ENCODE assay signal across 10 cellular contexts in genomic region chr1:202086579-202087350, GRCh38. TPM values are rescaled to one million over a fixed set of nuclear protein-coding genes. Genes with fewer than 3 reads are reported as not detected.
A peak's percentile ranks its signal among the peaks of the same experiment; 100 is the strongest.
DNase-seq lines count a peak whose midpoint lies in the region; ATAC-seq and TF ChIP-seq lines count a peak whose summit lies in the region.
"Had no signal": no experiment of that assay in that cellular context is flagged by ENCODE, and none has a peak within 500 bp of the region (broad histone marks: within the 10 kb centered on the region; RNA-seq: fewer than 3 reads in every experiment).

No MANE protein-coding gene starts in this region.

- no peak overlapping the region for H4K91ac ChIP-seq in H9 (ENCODE audit: insufficient read length, low read depth, low read length)

- H3K18ac ChIP-seq in H9 (ENCODE audit: insufficient read length, low read depth, low read length), result peak overlapping the region; percentile 33

- H4K8ac ChIP-seq in H9 (replicated peaks; ENCODE audit: insufficient read length, low read depth, low read length), result no peak overlapping the region

- WGBS in H9 (ENCODE audit: extremely low coverage, insufficient read length, low lambda C conversion rate), result no CpG with 5 or more reads among the region's 7 CpGs
- 52 to 76% (median 68%) methylated on average over 7 of the region's 7 CpGs for WGBS in heart left ventricle, 4 donors

- peak; percentile 66 for DNase-seq in H9
- peak; percentile 94 for DNase-seq in NCI-H2196 treated with DMSO at 0.1 percent for 48 hours (lab: John Stamatoyannopoulos, UW; ENCODE audit: unreplicated experiment)
- DNase-seq in heart left ventricle, result peak in 1 of 5 donors; percentile 34
- DNase-seq in sciatic nerve (ENCODE audit: low spot score), result peak; percentile 68
- DNase-seq in effector memory CD4-positive, alpha-beta T cell, result no peak
- no peak for DNase-seq in ascending aorta (ENCODE audit: low spot score in 2 of 2)
- DNase-seq in SW480 (ENCODE audit: low spot score), result no peak
- DNase-seq: activated naive CD8-positive, alpha-beta T cell treated with anti-CD3 and anti-CD28 coated beads, Interleukin-2, amount 50 U/mL, for 24 hours; NCI-H82 had no signal

- peak overlapping the region; percentile 44 for H3K14ac ChIP-seq in H9 (ENCODE audit: insufficient read depth, low read length)

- no peaks in the 10 kb centered on the region for H4K20me1 ChIP-seq in H9 (ENCODE audit: control insufficient read depth, insufficient read depth, insufficient read length)

- H3K56ac ChIP-seq in H9 (ENCODE audit: insufficient read length, low read depth, low read length), result no peak overlapping the region

- no peaks in the 10 kb centered on the region for H3K27me3 ChIP-seq in H9 (ENCODE audit: insufficient read depth, low read length)
- no peaks in the 10 kb centered on the region for H3K27me3 ChIP-seq in heart left ventricle
- no peaks in the 10 kb centered on the region for H3K27me3 ChIP-seq in effector memory CD4-positive, alpha-beta T cell (replicated peaks; ENCODE audit: control insufficient read depth, insufficient read depth, low read length, poor library complexity, severe bottlenecking)
- H3K27me3 ChIP-seq in ascending aorta, result no peaks in the 10 kb centered on the region

- no peak overlapping the region for H2BK20ac ChIP-seq in H9 (ENCODE audit: low read depth, low read length, poor library complexity, severe bottlenecking)

- peak overlapping the region; percentile 22 to 58; a peak in 3 of 5 replicates for H3K4me3 Mint-ChIP-seq in H9
- H3K4me3 Mint-ChIP-seq: activated naive CD8-positive, alpha-beta T cell treated with anti-CD3 and anti-CD28 coated beads, Interleukin-2, amount 50 U/mL, for 24 hours had no signal

- H3K27ac Mint-ChIP-seq in H9, result peak overlapping the region; percentile 60 to 93 (median 76); a peak in 6 of 7 replicates
- H3K27ac Mint-ChIP-seq: activated naive CD8-positive, alpha-beta T cell treated with anti-CD3 and anti-CD28 coated beads, Interleukin-2, amount 50 U/mL, for 24 hours had no signal

- H3K9me3 ChIP-seq in H9 (ENCODE audit: control insufficient read depth, low read depth, low read length) (no peaks in the 10 kb centered on the region), heart left ventricle (no peaks in the 10 kb centered on the region), ascending aorta (no peaks in the 10 kb centered on the region)
- no peaks in the 10 kb centered on the region for H3K9me3 ChIP-seq in effector memory CD4-positive, alpha-beta T cell (ENCODE audit: control insufficient read depth, low read length)

- H3K23ac ChIP-seq in H9 (ENCODE audit: insufficient read length, low read depth, low read length), result no peak overlapping the region

- no peak for TF ChIP-seq POLR2A in heart left ventricle (IDR thresholded peaks at IDR 0.05)

- H2AFZ ChIP-seq in H9 (ENCODE audit: low read length), result no peak overlapping the region

- H3T11ph ChIP-seq in H9 (ENCODE audit: low read length), result no peak overlapping the region

- H3K36me3 ChIP-seq in heart left ventricle (no peaks in the 10 kb centered on the region), ascending aorta (no peaks in the 10 kb centered on the region)
- no peaks in the 10 kb centered on the region for H3K36me3 ChIP-seq in effector memory CD4-positive, alpha-beta T cell (ENCODE audit: control insufficient read depth, insufficient read depth, low read length)

- no peak overlapping the region for H2BK15ac ChIP-seq in H9 (ENCODE audit: low read depth, low read length)

- no peak overlapping the region for H3K9ac ChIP-seq in H9 (ENCODE audit: extremely low read depth, insufficient read length, low read length)

- no peaks in the 10 kb centered on the region for H3K23me2 ChIP-seq in H9 (ENCODE audit: insufficient read length, low read depth, low read length, poor library complexity, severe bottlenecking)

- no peaks in the 10 kb centered on the region for H3K79me1 ChIP-seq in H9 (ENCODE audit: insufficient read depth, low read depth, low read length, poor library complexity, severe bottlenecking)

- H2BK5ac ChIP-seq in H9 (ENCODE audit: insufficient read length, low read length), result no peak overlapping the region

- H3K4me2 ChIP-seq in H9 (ENCODE audit: insufficient read depth, insufficient read length, low read length), result peak overlapping the region; percentile 32

- H3K36me3 Mint-ChIP-seq in H9 (ENCODE audit: insufficient read depth in 1 of 3, low read depth in 3 of 3), result no peaks in the 10 kb centered on the region

- ATAC-seq in heart left ventricle (peak in 3 of 4 donors; percentile 33 to 48 (median 42)), sciatic nerve (peak; percentile 88)
- ATAC-seq: activated naive CD8-positive, alpha-beta T cell treated with anti-CD3 and anti-CD28 coated beads, Interleukin-2, amount 50 U/mL, for 24 hours had no signal

- peak overlapping the region; percentile 18 for H4K5ac ChIP-seq in H9 (ENCODE audit: insufficient read length, low read depth, low read length)

- H2BK120ac ChIP-seq in H9 (ENCODE audit: low read depth, low read length, poor library complexity, severe bottlenecking), result no peak overlapping the region

- H3K4me1 ChIP-seq in H9 (ENCODE audit: insufficient read depth, low read length), result peaks cover 13% of the 10 kb centered on the region; the same call in 1 of the 2 replicates
- peaks cover 0 to 16% (median 0%) of the 10 kb centered on the region in 12 donors for H3K4me1 ChIP-seq in heart left ventricle
- no peaks in the 10 kb centered on the region for H3K4me1 ChIP-seq in effector memory CD4-positive, alpha-beta T cell (ENCODE audit: control insufficient read depth, insufficient read depth, low read length, poor library complexity, severe bottlenecking)
- H3K4me1 ChIP-seq in ascending aorta, result no peaks in the 10 kb centered on the region

- no peaks in the 10 kb centered on the region; a peak in 1 of 5 replicates for H3K9me3 Mint-ChIP-seq in H9
- H3K9me3 Mint-ChIP-seq: activated naive CD8-positive, alpha-beta T cell treated with anti-CD3 and anti-CD28 coated beads, Interleukin-2, amount 50 U/mL, for 24 hours had no signal

- no peak overlapping the region for H3K4ac ChIP-seq in H9 (ENCODE audit: low read depth, low read length)

- H3K4me3 ChIP-seq in heart left ventricle (no peak overlapping the region), ascending aorta (no peak overlapping the region)
- H3K4me3 ChIP-seq in effector memory CD4-positive, alpha-beta T cell (ENCODE audit: insufficient read depth, low read depth, low read length, poor library complexity, severe bottlenecking), result no peak overlapping the region

- H3K27ac ChIP-seq in H9 (ENCODE audit: insufficient read length, low read depth, low read length) (peak overlapping the region; percentile 85), heart left ventricle (no peak overlapping the region), ascending aorta (no peak overlapping the region)
- H3K27ac ChIP-seq in effector memory CD4-positive, alpha-beta T cell (ENCODE audit: insufficient read depth, low read length, poor library complexity, severe bottlenecking), result no peak overlapping the region

- H3K4me1 Mint-ChIP-seq in H9, result peaks cover 49 to 60% of the 10 kb centered on the region in 2 experiments
- H3K4me1 Mint-ChIP-seq: activated naive CD8-positive, alpha-beta T cell treated with anti-CD3 and anti-CD28 coated beads, Interleukin-2, amount 50 U/mL, for 24 hours had no signal

- intact Hi-C loops in heart left ventricle (cut with DNase I) (no loop called here), sciatic nerve (cut with DNase I) (no loop called here), ascending aorta (cut with DNase I) (no loop called here)

- no peak overlapping the region for H2AK5ac ChIP-seq in H9 (ENCODE audit: insufficient read length, low read length)

- TF ChIP-seq CTCF in H9 (conservative IDR thresholded peaks at IDR 0.05) (no peak), heart left ventricle (IDR thresholded peaks at IDR 0.05) (no peak), ascending aorta (IDR thresholded peaks at IDR 0.05) (no peak)

- H3K79me2 ChIP-seq in H9 (ENCODE audit: insufficient read depth, low read length), result no peaks in the 10 kb centered on the region

- H3K27me3 Mint-ChIP-seq in H9 (ENCODE audit: low read depth), result peaks cover 6% of the 10 kb centered on the region
- H3K27me3 Mint-ChIP-seq: activated naive CD8-positive, alpha-beta T cell treated with anti-CD3 and anti-CD28 coated beads, Interleukin-2, amount 50 U/mL, for 24 hours had no signal

- H2BK12ac ChIP-seq in H9 (ENCODE audit: insufficient read length, low read depth, low read length), result no peak overlapping the region

RNA-seq across cellular contexts. Expression of gene GPR37L1, which starts 36.0 kb away (rescaled TPM):
- 0.11 TPM in 2 replicates for total RNA-seq in H9 (2021)
- under 1 TPM in 1 of 9 donors, not detected in 8; 0.05 TPM for total RNA-seq in heart left ventricle
- polyA plus RNA-seq in heart left ventricle, result under 1 TPM; 0.03 to 0.04 TPM
- total RNA-seq in sciatic nerve, result 33.3 TPM
- total RNA-seq in ascending aorta, result not detected
- total RNA-seq: T-helper 1 cell treated with Interleukin-12 subunit alpha and Interleukin-12 subunit beta and Interleukin-4 antibody, amounts not matched to agents 30 ng/mL and 1 ng/mL, for 36 hours had no signal

RNA-seq across cellular contexts. Expression of gene ARL8A, which starts 57.8 kb away (rescaled TPM):
- 58.6 and 67.2 TPM in 2 replicates for total RNA-seq in H9 (2021)
- total RNA-seq in heart left ventricle, result 10 to 100 TPM; 33.0 to 86.4 (median 75.6) TPM
- 10 to 100 TPM; 22.6 to 35.5 TPM for polyA plus RNA-seq in heart left ventricle
- 112 TPM for total RNA-seq in sciatic nerve
- total RNA-seq in ascending aorta, result 38.5 TPM

Comparison
In these comparisons a context has a peak if more than half of its experiments do, and no peak if none do; other contexts are left out.
1. DNase-seq: peak in H9 (single experiment), NCI-H2196 treated with DMSO at 0.1 percent for 48 hours (single experiment) and sciatic nerve (single experiment); none in effector memory CD4-positive, alpha-beta T cell (0 of 3), ascending aorta (0 of 2) and SW480 (single experiment).
2. RNA of gene GPR37L1, which starts 36.0 kb away (total RNA-seq): 33.3 TPM in sciatic nerve (single experiment); 0.11 TPM in H9, 0.05 TPM in heart left ventricle and not detected in ascending aorta (single experiment); every median in the first group is over 10 times any median in the second.